Comparison of ENCODE assay signal across 1 cellular context in genomic region chr22:42434748-42435425, GRCh38.
A peak's percentile ranks its signal among the peaks of the same experiment; 100 is the strongest.
TF ChIP-seq lines count a peak whose summit lies in the region.

No MANE protein-coding gene starts in this region.

TF ChIP-seq in HepG2, 621 proteins besides CTCF, POLR2A, EP300 and RAD21 (continued from another document):
- TF ChIP-seq TFDP1 (CRISPR knock-in tag; IDR thresholded peaks at IDR 0.05; ENCODE audit: borderline replicate concordance): no peak
- TF ChIP-seq ZNF792 (CRISPR knock-in tag; IDR thresholded peaks at IDR 0.05): no peak
- no peak for TF ChIP-seq REPIN1 (CRISPR knock-in tag; IDR thresholded peaks at IDR 0.05; ENCODE audit: borderline replicate concordance, low read depth)
- 0 out of 2 replicates have a peak, but pooled peaks have one; percentile 18 for TF ChIP-seq ZNF770 (CRISPR knock-in tag; IDR thresholded peaks at IDR 0.05)
- TF ChIP-seq RARG (CRISPR knock-in tag; IDR thresholded peaks at IDR 0.05; ENCODE audit: low read depth): no peak
- TF ChIP-seq PATZ1 (CRISPR knock-in tag; IDR thresholded peaks at IDR 0.05): no peak
- TF ChIP-seq EZH2 (conservative IDR thresholded peaks at IDR 0.05; ENCODE audit: low read depth, low read length): no peak
- TF ChIP-seq ZNF740 (CRISPR knock-in tag; IDR thresholded peaks at IDR 0.05): no peak
- TF ChIP-seq, protein P1, sequence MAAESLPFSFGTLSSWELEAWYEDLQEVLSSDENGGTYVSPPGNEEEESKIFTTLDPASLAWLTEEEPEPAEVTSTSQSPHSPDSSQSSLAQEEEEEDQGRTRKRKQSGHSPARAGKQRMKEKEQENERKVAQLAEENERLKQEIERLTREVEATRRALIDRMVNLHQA (CRISPR knock-in tag; IDR thresholded peaks at IDR 0.05): no peak
- no peak for TF ChIP-seq ARHGAP35 (CRISPR knock-in tag; IDR thresholded peaks at IDR 0.05; ENCODE audit: borderline replicate concordance)
- no peak for TF ChIP-seq MNT (IDR thresholded peaks at IDR 0.05)
- no peak for TF ChIP-seq KDM4B (CRISPR knock-in tag; IDR thresholded peaks at IDR 0.05)
- no peak for TF ChIP-seq GZF1 (CRISPR knock-in tag; IDR thresholded peaks at IDR 0.05)
- TF ChIP-seq SOX13 (IDR thresholded peaks at IDR 0.05): no peak
- TF ChIP-seq SOX13 (CRISPR knock-in tag; conservative IDR thresholded peaks at IDR 0.05 in 1 of 2, IDR thresholded peaks at IDR 0.05 in 1 of 2): no peak
- TF ChIP-seq BORCS8-MEF2B (CRISPR knock-in tag; IDR thresholded peaks at IDR 0.05): no peak
- no peak for TF ChIP-seq ZNF816 (CRISPR knock-in tag; IDR thresholded peaks at IDR 0.05; ENCODE audit: borderline replicate concordance)
- 0 out of 2 replicates have a peak, but pooled peaks have one; percentile 33 for TF ChIP-seq CEBPG (CRISPR knock-in tag; IDR thresholded peaks at IDR 0.05)
- TF ChIP-seq ZNF576 (CRISPR knock-in tag; IDR thresholded peaks at IDR 0.05): no peak
- TF ChIP-seq KMT2B (CRISPR knock-in tag; IDR thresholded peaks at IDR 0.05): no peak
- TF ChIP-seq CEBPB (IDR thresholded peaks at IDR 0.05; ENCODE audit: borderline replicate concordance, low read depth, low read length): peak; percentile 50; the same call in 1 of the 2 replicates
- TF ChIP-seq, protein P2, sequence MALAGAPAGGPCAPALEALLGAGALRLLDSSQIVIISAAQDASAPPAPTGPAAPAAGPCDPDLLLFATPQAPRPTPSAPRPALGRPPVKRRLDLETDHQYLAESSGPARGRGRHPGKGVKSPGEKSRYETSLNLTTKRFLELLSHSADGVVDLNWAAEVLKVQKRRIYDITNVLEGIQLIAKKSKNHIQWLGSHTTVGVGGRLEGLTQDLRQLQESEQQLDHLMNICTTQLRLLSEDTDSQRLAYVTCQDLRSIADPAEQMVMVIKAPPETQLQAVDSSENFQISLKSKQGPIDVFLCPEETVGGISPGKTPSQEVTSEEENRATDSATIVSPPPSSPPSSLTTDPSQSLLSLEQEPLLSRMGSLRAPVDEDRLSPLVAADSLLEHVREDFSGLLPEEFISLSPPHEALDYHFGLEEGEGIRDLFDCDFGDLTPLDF (CRISPR knock-in tag; IDR thresholded peaks at IDR 0.05): no peak
- no peak for TF ChIP-seq ZNF333 (CRISPR knock-in tag; IDR thresholded peaks at IDR 0.05; ENCODE audit: borderline replicate concordance)
- TF ChIP-seq NCOA1 (CRISPR knock-in tag; IDR thresholded peaks at IDR 0.05): no peak
- TF ChIP-seq ZEB1 (IDR thresholded peaks at IDR 0.05; ENCODE audit: insufficient replicate concordance, low read depth): no peak
